Comparison of ENCODE assay signal across 11 cellular contexts in the genomic region with DNA sequence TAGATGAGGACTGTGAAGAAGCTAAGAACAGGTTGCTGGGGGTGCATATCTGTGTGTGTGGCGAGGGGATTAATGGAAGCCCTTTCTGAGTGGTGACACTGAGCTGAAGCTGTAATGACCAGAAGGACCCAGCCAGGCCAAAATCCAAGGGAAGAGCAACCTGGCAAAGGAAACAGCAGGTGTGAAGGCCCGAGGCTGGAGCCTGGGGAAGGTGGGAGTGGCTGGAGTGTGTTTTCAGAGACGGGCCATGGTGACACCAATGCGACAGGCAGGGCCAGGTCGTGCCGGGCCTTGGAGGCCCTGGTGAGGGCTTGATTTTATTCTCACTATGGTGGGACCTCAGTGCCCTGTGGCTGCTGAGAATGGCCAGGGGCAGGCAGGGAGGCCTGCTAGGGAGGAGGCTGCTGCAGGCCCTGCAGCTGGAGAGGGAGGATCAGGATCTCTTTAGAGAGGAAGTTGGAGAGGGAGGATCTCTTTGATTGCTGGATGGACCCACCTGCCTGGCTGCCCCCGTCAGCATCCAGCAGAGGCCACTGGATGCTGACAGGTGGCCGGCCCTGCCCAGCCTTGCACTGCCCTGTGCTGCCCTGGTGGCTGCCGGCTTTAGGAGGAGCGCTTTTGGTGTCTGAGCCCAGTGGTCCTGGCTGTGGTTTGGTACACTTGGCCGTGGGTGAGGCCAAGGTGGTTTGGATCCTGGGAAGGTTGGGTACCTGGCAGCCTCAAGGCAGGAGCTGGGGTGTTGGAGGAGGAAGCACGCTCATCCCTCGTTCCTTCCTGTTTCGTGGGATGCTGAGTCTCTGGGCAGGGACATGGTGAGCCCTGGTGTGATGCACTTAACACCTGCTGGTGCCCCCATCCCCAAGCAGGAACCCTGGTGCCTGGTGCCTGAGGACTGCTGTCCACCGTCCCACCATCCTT.
DNase-seq lines count a peak whose midpoint lies in the region; ATAC-seq and TF ChIP-seq lines count a peak whose summit lies in the region.
"Had no signal": no experiment of that assay in that cellular context is flagged by ENCODE, and none has a peak within 500 bp of the region (broad histone marks: within the 10 kb centered on the region; RNA-seq: fewer than 3 reads in every experiment).

No MANE protein-coding gene starts in this region.

- no peak overlapping the region for H3K4me3 Mint-ChIP-seq in stimulated activated memory B cell treated with anti-CD40 and anti-IgM and Interleukin-4, amounts not matched to agents 10 μg/mL and 1 μg/mL and 100 μg/mL, for 72 hours

- peak overlapping the region; percentile 69 for H3K27ac ChIP-seq in RWPE2 (ENCODE audit: poor library complexity, severe bottlenecking)
- H3K27ac ChIP-seq: parathyroid adenoma had no signal

- peaks cover 38% of the 10 kb centered on the region for H3K4me1 ChIP-seq in RWPE2 (ENCODE audit: insufficient read depth, poor library complexity, severe bottlenecking)

- no peak overlapping the region for H3K4me3 ChIP-seq in RWPE2 (ENCODE audit: severe bottlenecking)

- ATAC-seq in RWPE2 (ENCODE audit: low read depth) (no peak), left colon (peak; percentile 16)
- no peak for ATAC-seq in stimulated activated memory B cell treated with anti-CD40 and anti-IgM and Interleukin-4, amounts not matched to agents 10 μg/mL and 1 μg/mL and 100 μg/mL, for 72 hours

- peaks cover 37% of the 10 kb centered on the region for H3K36me3 ChIP-seq in RWPE2 (ENCODE audit: low read depth)

- no peaks in the 10 kb centered on the region for H3K27me3 ChIP-seq in RWPE2 (ENCODE audit: insufficient read depth, poor library complexity, severe bottlenecking)

- H3K27me3 Mint-ChIP-seq in stimulated activated memory B cell treated with anti-CD40 and anti-IgM and Interleukin-4, amounts not matched to agents 10 μg/mL and 1 μg/mL and 100 μg/mL, for 72 hours: no peaks in the 10 kb centered on the region

- intact Hi-C loops in left colon (cut with DNase I, micrococcal nuclease): loop anchor here in 1 of 2 donors (10.0 kb wide), 1 partner anchor 166 kb away; no protein-coding TSS in a partner anchor

- DNase-seq in activated CD4-positive, CD25-positive, alpha-beta regulatory T cell treated with anti-CD3 and anti-CD28 coated beads, Interleukin-2, amount 50 U/mL, for 72 hours: peak; percentile 29
- no peak for DNase-seq in activated CD4-positive, CD25-positive, alpha-beta regulatory T cell (lab: John Stamatoyannopoulos, UW)
- DNase-seq in RWPE2 (ENCODE audit: low spot score) (peak; percentile 57), left colon (peak in 1 of 2 donors; percentile 36), amygdala (lab: John Stamatoyannopoulos, UW) (no peak), GM19238 (ENCODE audit: insufficient read length, low spot score) (no peak)
- no peak for DNase-seq in stimulated activated CD8-positive, alpha-beta memory T cell treated with anti-CD3 and anti-CD28 coated beads, Interleukin-4, amount 100 ng/mL, for 48 hours
- DNase-seq: foreskin melanocyte, MV-4-11 had no signal

- H3K36me3 Mint-ChIP-seq in stimulated activated memory B cell treated with anti-CD40 and anti-IgM and Interleukin-4, amounts not matched to agents 10 μg/mL and 1 μg/mL and 100 μg/mL, for 72 hours: peaks cover 4% of the 10 kb centered on the region

- TF ChIP-seq CTCF in RWPE2 (IDR thresholded peaks at IDR 0.05; ENCODE audit: poor library complexity, severe bottlenecking): no peak

- H3K9me3 ChIP-seq in RWPE2 (ENCODE audit: severe bottlenecking): no peaks in the 10 kb centered on the region

- H3K4me1 Mint-ChIP-seq in stimulated activated memory B cell treated with anti-CD40 and anti-IgM and Interleukin-4, amounts not matched to agents 10 μg/mL and 1 μg/mL and 100 μg/mL, for 72 hours: peaks cover 95% of the 10 kb centered on the region

- peak overlapping the region; percentile 45 for H3K27ac Mint-ChIP-seq in stimulated activated memory B cell treated with anti-CD40 and anti-IgM and Interleukin-4, amounts not matched to agents 10 μg/mL and 1 μg/mL and 100 μg/mL, for 72 hours

- H3K9me3 Mint-ChIP-seq in stimulated activated memory B cell treated with anti-CD40 and anti-IgM and Interleukin-4, amounts not matched to agents 10 μg/mL and 1 μg/mL and 100 μg/mL, for 72 hours: no peaks in the 10 kb centered on the region

Comparison
In these comparisons a context has a peak if more than half of its experiments do, and no peak if none do; other contexts are left out.
1. DNase-seq: peak in activated CD4-positive, CD25-positive, alpha-beta regulatory T cell treated with anti-CD3 and anti-CD28 coated beads, Interleukin-2, amount 50 U/mL, for 72 hours (single experiment) and RWPE2 (single experiment); none in activated CD4-positive, CD25-positive, alpha-beta regulatory T cell (0 of 4), amygdala (0 of 56), GM19238 (single experiment) and stimulated activated CD8-positive, alpha-beta memory T cell treated with anti-CD3 and anti-CD28 coated beads, Interleukin-4, amount 100 ng/mL, for 48 hours (single experiment).